9 cellular contexts compared by ENCODE assay signal in genomic region chr6:130037207-130037811, GRCh38. TPM values are rescaled to one million over a fixed set of nuclear protein-coding genes. Genes with fewer than 3 reads are reported as not detected.
DNase-seq lines count a peak whose midpoint lies in the region; ATAC-seq, FAIRE-seq and TF ChIP-seq lines count a peak whose summit lies in the region.
"Had no signal": no experiment of that assay in that cellular context is flagged by ENCODE, and none has a peak within 500 bp of the region (broad histone marks: within the 10 kb centered on the region; RNA-seq: fewer than 3 reads in every experiment).

No MANE protein-coding gene starts in this region.

- no peaks in the 10 kb centered on the region for H3K4me1 ChIP-seq in foreskin keratinocyte

- POLR2A ChIA-PET in AG04449 (lab: Yijun Ruan, JAX), result no interaction called here

- peak; percentile 38 for FAIRE-seq in GM18507 (lab: Jason Lieb, UNC)

- no peak for ATAC-seq in foreskin keratinocyte

- DNase-seq in AG04449 (ENCODE audit: low read depth, low spot score) (no peak), GM18507 (ENCODE audit: extremely low spot score, insufficient read length, low read depth) (no peak), SK-MEL-5 (ENCODE audit: low read depth, low spot score) (peak; percentile 32), foreskin keratinocyte (no peak), cortex of kidney (lab: John Stamatoyannopoulos, UW) (no peak), A172 (ENCODE audit: low spot score) (no peak), NCI-H1092 treated with DMSO at 0.1 percent for 48 hours (lab: John Stamatoyannopoulos, UW) (no peak)
- no peak for DNase-seq in effector CD4-positive, alpha-beta T cell
- DNase-seq: naive B cell had no signal

- CTCF ChIA-PET in AG04449 (lab: Yijun Ruan, JAX), result interaction anchor here (0.9 to 5.7 kb wide), 8 partner anchors 10 to 273 kb away, joined by 3 to 36 read pairs (median 4); no protein-coding TSS in a partner anchor

- TF ChIP-seq CTCF in AG04449 (IDR thresholded peaks at IDR 0.05; ENCODE audit: insufficient read depth, low read length, missing control alignments) (peak; percentile 15), foreskin keratinocyte (conservative IDR thresholded peaks at IDR 0.05) (peak; percentile 57)

- no peak overlapping the region for H3K4me3 ChIP-seq in AG04449 (ENCODE audit: low read depth, low read length)

- no peak overlapping the region for H3K27ac ChIP-seq in foreskin keratinocyte

- in situ Hi-C loops in SK-MEL-5 (cut with HindIII; ENCODE audit: low pct_unique_long_range_greater_than_20kb, low sequenced_read_pairs), result no loop called here

- H3K27me3 ChIP-seq in foreskin keratinocyte, result no peaks in the 10 kb centered on the region

RNA-seq across cellular contexts. Expression of gene L3MBTL3, which starts 18.9 kb away (rescaled TPM):
- 4.9 and 6.8 TPM in 2 replicates for total RNA-seq in SK-MEL-5 (2014; rRNA removed; shearing (Covaris generic))
- polyA plus RNA-seq in SK-MEL-5 (2015; cell fraction: cytosol; rRNA removed), result 3.4 and 5.2 TPM in 2 replicates
- polyA plus RNA-seq in SK-MEL-5 (2015; cell fraction: nucleus; rRNA removed), result 7.3 and 8.4 TPM in 2 replicates
- 19.3 and 20.3 TPM in 2 replicates for total RNA-seq in foreskin keratinocyte
- 5.5 and 6.6 TPM in 2 replicates for polyA plus RNA-seq in foreskin keratinocyte
- total RNA-seq in A172 (2014; rRNA removed; shearing (Covaris generic)), result 5.4 and 7.6 TPM in 2 replicates
